ENCODE assay signal across 25 cellular contexts in the genomic region with DNA sequence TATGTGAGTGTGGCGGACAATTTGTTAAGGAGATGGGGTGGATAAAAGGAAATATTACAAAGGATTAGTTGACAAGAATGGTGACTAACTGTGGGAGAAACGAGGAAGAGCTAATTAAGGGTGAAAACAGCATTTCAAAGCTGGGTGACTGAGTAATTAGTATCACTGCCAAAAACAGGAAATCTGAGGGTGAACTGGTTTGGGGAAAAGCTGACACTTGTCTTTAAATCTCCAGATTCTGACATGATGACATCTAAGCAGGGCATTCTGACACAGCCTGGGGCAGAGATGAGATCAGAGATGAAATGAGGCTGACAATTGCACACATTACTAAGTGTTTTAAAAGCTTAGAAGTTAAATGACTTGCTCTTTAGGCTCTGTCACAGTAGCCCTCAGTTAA. TPM values are rescaled to one million over a fixed set of nuclear protein-coding genes. Genes with fewer than 3 reads are reported as not detected.
"Had no signal": no experiment of that assay in that cellular context is flagged by ENCODE, and none has a peak within 500 bp of the region (broad histone marks: within the 10 kb centered on the region; RNA-seq: fewer than 3 reads in every experiment).

No MANE protein-coding gene starts in this region.

- H3K4me2 ChIP-seq: hepatocyte had no signal

- DNase-seq: activated B cell treated with CpG ODN at 0.5 μM for 24 hours; activated CD4-positive, alpha-beta memory T cell treated with anti-CD3 and anti-CD28 coated beads for 36 hours; activated CD4-positive, alpha-beta T cell treated with anti-CD3 and anti-CD28 coated beads for 36 hours; activated effector memory CD4-positive, alpha-beta T cell treated with Interleukin-2 at 50 U/mL for 16 hours; activated naive CD4-positive, alpha-beta T cell treated with anti-CD3 and anti-CD28 coated beads for 36 hours; activated naive CD8-positive, alpha-beta T cell treated with anti-CD3 and anti-CD28 coated beads, Interleukin-2, amount 10 ng/mL, durations not matched to agents 7 days and 5 days; activated T-cell treated with anti-CD3 and anti-CD28 coated beads, Interleukin-2, amount 50 U/mL, for 48 hours; amniotic stem cell; colonic mucosa; erythroblast; glutamatergic neuron; immature natural killer cell; right cardiac atrium; stimulated activated CD4-positive, alpha-beta T cell treated with anti-CD3 and anti-CD28 coated beads, Interleukin-4, amount 100 ng/mL, for 24 hours; stimulated activated naive CD8-positive, alpha-beta T cell treated with anti-CD3 and anti-CD28 coated beads, Interleukin-15, Interleukin-2, amounts not matched to agents 100 U/mL and 50 U/mL, for 24 hours; T-helper 1 cell; upper lobe of right lung had no signal

- H3K9me3 ChIP-seq: colonic mucosa, upper lobe of right lung had no signal

- H2AFZ ChIP-seq: hepatocyte, parathyroid adenoma had no signal

- H3K79me2 ChIP-seq: hepatocyte, parathyroid adenoma had no signal

- H3K4me1 ChIP-seq: breast epithelium, colonic mucosa, upper lobe of right lung had no signal

- FAIRE-seq: frontal cortex had no signal

- H3K9ac ChIP-seq: parathyroid adenoma had no signal

- H3K27ac ChIP-seq: breast epithelium, colonic mucosa, hepatocyte, parathyroid adenoma, upper lobe of right lung had no signal

- H3K36me3 ChIP-seq: breast epithelium, colonic mucosa, upper lobe of right lung had no signal

- H3K4me3 ChIP-seq: breast epithelium, colonic mucosa, hepatocyte, upper lobe of right lung had no signal

- H3K27me3 ChIP-seq: breast epithelium, colonic mucosa, hepatocyte, upper lobe of right lung had no signal

- ATAC-seq: activated CD4-positive, alpha-beta T cell treated with anti-CD3 and anti-CD28 coated beads for 36 hours; right cardiac atrium; stimulated activated naive CD8-positive, alpha-beta T cell treated with anti-CD3 and anti-CD28 coated beads, Interleukin-15, Interleukin-2, amounts not matched to agents 100 U/mL and 50 U/mL, for 24 hours; upper lobe of right lung had no signal

RNA-seq across cellular contexts. Expression of gene CCDC175, which starts 42.5 kb away (rescaled TPM):
- total RNA-seq: activated B cell treated with CpG ODN at 0.5 μM for 24 hours; activated CD4-positive, alpha-beta memory T cell treated with anti-CD3 and anti-CD28 coated beads for 36 hours; activated CD4-positive, alpha-beta T cell treated with anti-CD3 and anti-CD28 coated beads for 36 hours; activated naive CD4-positive, alpha-beta T cell treated with anti-CD3 and anti-CD28 coated beads for 36 hours; activated naive CD8-positive, alpha-beta T cell treated with anti-CD3 and anti-CD28 coated beads, Interleukin-2, amount 10 ng/mL, durations not matched to agents 7 days and 5 days; hepatocyte; liver; myocyte; pulmonary artery endothelial cell; right cardiac atrium; upper lobe of right lung had no signal
- polyA plus RNA-seq: hepatocyte, immature natural killer cell, liver, right cardiac atrium, thymus had no signal
